Comparison of ENCODE assay signal across 1 cellular context in the genomic region with DNA sequence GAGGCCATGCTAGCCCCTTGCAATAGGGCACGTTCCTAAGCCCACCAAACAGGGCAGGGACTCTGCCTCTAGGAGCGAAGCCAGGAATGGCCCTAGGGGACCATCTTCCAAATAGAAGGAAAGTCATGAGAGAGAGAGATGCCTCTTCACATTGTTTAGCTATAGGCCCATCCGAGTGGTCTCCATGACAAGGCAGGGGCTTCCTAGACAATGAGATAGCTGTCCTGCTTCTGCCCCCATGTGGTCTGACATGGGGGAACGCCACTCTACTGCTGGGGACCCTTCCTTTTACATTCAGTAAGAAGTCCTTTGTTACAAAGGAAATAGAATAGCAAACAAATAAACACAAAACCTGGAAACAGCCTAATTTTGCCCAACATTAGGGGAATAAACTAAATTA.
TF ChIP-seq lines count a peak whose summit lies in the region.

No MANE protein-coding gene starts in this region.

TF ChIP-seq in H1, 55 proteins besides CTCF, POLR2A, EP300 and RAD21:
- TF ChIP-seq SUZ12 (IDR thresholded peaks at IDR 0.05; ENCODE audit: low read length) (no peak), BACH1 (IDR thresholded peaks at IDR 0.05; ENCODE audit: low read length) (no peak), TCF12 (IDR thresholded peaks at IDR 0.05; ENCODE audit: low read depth, low read length) (no peak), TAF7 (optimal IDR thresholded peaks at IDR 0.05; ENCODE audit: borderline replicate concordance, low read depth, low read length) (no peak), NRF1 (IDR thresholded peaks at IDR 0.05; ENCODE audit: low read depth, low read length) (no peak), YY1 (IDR thresholded peaks at IDR 0.05; ENCODE audit: low read depth, low read length) (no peak), BRCA1 (IDR thresholded peaks at IDR 0.05; ENCODE audit: low read depth, low read length) (no peak), BCL11A (IDR thresholded peaks at IDR 0.05; ENCODE audit: low read depth in 2 of 2, low read length in 2 of 2) (no peak), CTBP2 (IDR thresholded peaks at IDR 0.05; ENCODE audit: borderline replicate concordance, insufficient read depth, insufficient read length, low read length) (no peak), KDM1A (IDR thresholded peaks at IDR 0.05; ENCODE audit: borderline replicate concordance, low read length) (no peak), SIX5 (IDR thresholded peaks at IDR 0.05; ENCODE audit: low read depth, low read length) (no peak)
- TF ChIP-seq, protein P1, sequence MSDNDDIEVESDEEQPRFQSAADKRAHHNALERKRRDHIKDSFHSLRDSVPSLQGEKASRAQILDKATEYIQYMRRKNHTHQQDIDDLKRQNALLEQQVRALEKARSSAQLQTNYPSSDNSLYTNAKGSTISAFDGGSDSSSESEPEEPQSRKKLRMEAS (IDR thresholded peaks at IDR 0.05), result no peak
TF ChIP-seq in H1: peak in this region for 0.
